In the genomic region with DNA sequence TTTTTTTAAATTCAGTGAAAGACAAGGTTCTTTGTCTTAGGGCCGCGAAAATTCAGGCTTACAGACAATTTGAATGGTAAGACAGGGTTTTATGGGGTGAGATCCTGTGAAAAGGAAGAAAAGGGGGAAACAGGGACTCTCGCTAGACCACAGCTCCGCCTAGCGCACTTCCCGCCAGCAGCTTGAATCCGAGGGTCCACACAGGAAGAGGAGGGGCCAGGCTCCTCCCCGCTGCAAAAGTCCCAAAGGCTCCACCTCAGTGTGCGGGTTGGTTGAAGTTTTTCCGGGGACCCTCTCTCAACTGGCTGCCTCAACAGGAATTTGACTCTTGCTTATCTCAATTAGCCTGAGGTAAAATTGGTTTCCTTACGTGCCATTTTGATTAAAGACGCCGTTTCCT, we compare ENCODE assay signal across 30 cellular contexts.
"Had no signal": no experiment of that assay in that cellular context is flagged by ENCODE, and none has a peak within 500 bp of the region (broad histone marks: within the 10 kb centered on the region; RNA-seq: fewer than 3 reads in every experiment).

No MANE protein-coding gene starts in this region.

- H3K36me3 Mint-ChIP-seq: activated naive CD4-positive, alpha-beta T cell treated with anti-CD3 and anti-CD28 coated beads, Interleukin-2, amount 50 U/mL, for 24 hours; activated naive CD8-positive, alpha-beta T cell treated with anti-CD3 and anti-CD28 coated beads for 36 hours; brain had no signal

- H3K27me3 Mint-ChIP-seq: activated CD8-positive, alpha-beta T cell treated with anti-CD3 and anti-CD28 coated beads for 36 hours; activated naive CD4-positive, alpha-beta T cell treated with anti-CD3 and anti-CD28 coated beads, Interleukin-2, amount 50 U/mL, for 24 hours; activated naive CD8-positive, alpha-beta T cell treated with anti-CD3 and anti-CD28 coated beads for 36 hours; activated naive CD8-positive, alpha-beta T cell treated with anti-CD3 and anti-CD28 coated beads, Interleukin-2, amount 50 U/mL, for 24 hours; activated T-helper 17 cell treated with anti-CD3 and anti-CD28 coated beads, Interleukin-2, amount 50 U/mL, for 72 hours; brain; central memory CD8-positive, alpha-beta T cell; dendritic cell treated with granulocyte-macrophage colony-stimulating factor and Interleukin-4, amounts not matched to agents 40 ng/mL and 50 ng/mL, for 4 days had no signal

- DNase-seq: activated CD4-positive, alpha-beta T cell treated with anti-CD3 and anti-CD28 coated beads for 1 hour; activated CD4-positive, alpha-beta T cell treated with anti-CD3 and anti-CD28 coated beads for 48 hours; activated CD4-positive, alpha-beta T cell treated with anti-CD3 and anti-CD28 coated beads, Interleukin-2, amount 50 U/mL, for 1 hour; activated CD4-positive, alpha-beta T cell treated with anti-CD3 and anti-CD28 coated beads, Interleukin-2, amount 50 U/mL, for 48 hours; activated CD8-positive, alpha-beta memory T cell treated with anti-CD3 and anti-CD28 coated beads for 24 hours; activated CD8-positive, alpha-beta T cell treated with anti-CD3 and anti-CD28 coated beads for 36 hours; activated effector memory CD4-positive, alpha-beta T cell treated with Interleukin-2 at 50 U/mL for 16 hours; activated naive CD4-positive, alpha-beta T cell treated with anti-CD3 and anti-CD28 coated beads for 36 hours; activated naive CD8-positive, alpha-beta T cell treated with anti-CD3 and anti-CD28 coated beads for 36 hours; activated naive CD8-positive, alpha-beta T cell treated with anti-CD3 and anti-CD28 coated beads, Interleukin-2, amount 50 U/mL, for 24 hours; activated T-cell treated with anti-CD3 and anti-CD28 coated beads, Interleukin-2, amount 50 U/mL, for 4 hours; adrenal gland; dorsolateral prefrontal cortex; effector memory CD4-positive, alpha-beta T cell; endodermal cell; foreskin keratinocyte; gastrocnemius medialis; glutamatergic neuron; heart left ventricle; T-helper 2 cell had no signal

- H3K27me3 ChIP-seq: adrenal gland, ascending aorta, breast epithelium, cardiac muscle cell, dorsolateral prefrontal cortex, foreskin keratinocyte, gastrocnemius medialis, heart left ventricle had no signal

- H3K27ac ChIP-seq: adrenal gland, ascending aorta, breast epithelium, cardiac muscle cell, coronary artery, dorsolateral prefrontal cortex, foreskin keratinocyte, gastrocnemius medialis, heart left ventricle had no signal

- H3K9me3 Mint-ChIP-seq: activated naive CD4-positive, alpha-beta T cell treated with anti-CD3 and anti-CD28 coated beads for 36 hours; activated naive CD4-positive, alpha-beta T cell treated with anti-CD3 and anti-CD28 coated beads, Interleukin-2, amount 50 U/mL, for 24 hours; activated T-helper 17 cell treated with anti-CD3 and anti-CD28 coated beads, Interleukin-2, amount 50 U/mL, for 72 hours; endodermal cell had no signal

- H3K36me3 ChIP-seq: adrenal gland, ascending aorta, breast epithelium, cardiac muscle cell, gastrocnemius medialis, heart left ventricle had no signal

- ATAC-seq: activated CD8-positive, alpha-beta T cell treated with anti-CD3 and anti-CD28 coated beads for 36 hours; activated naive CD8-positive, alpha-beta T cell treated with anti-CD3 and anti-CD28 coated beads, Interleukin-2, amount 50 U/mL, for 24 hours; activated T-cell treated with anti-CD3 and anti-CD28 coated beads, Interleukin-2, amount 50 U/mL, for 4 hours; activated T-helper 17 cell treated with anti-CD3 and anti-CD28 coated beads, Interleukin-2, amount 50 U/mL, for 72 hours; esophagus mucosa; foreskin keratinocyte; gastrocnemius medialis; heart left ventricle had no signal

- H3K4me3 ChIP-seq: adrenal gland, ascending aorta, breast epithelium, cardiac muscle cell, coronary artery, dorsolateral prefrontal cortex, gastrocnemius medialis, heart left ventricle had no signal

- H3K9me3 ChIP-seq: adrenal gland, ascending aorta, breast epithelium, gastrocnemius medialis, heart left ventricle had no signal

- H3K4me1 ChIP-seq: adrenal gland, ascending aorta, breast epithelium, foreskin keratinocyte, gastrocnemius medialis, heart left ventricle had no signal

- H3K4me3 Mint-ChIP-seq: activated CD8-positive, alpha-beta T cell treated with anti-CD3 and anti-CD28 coated beads for 36 hours; activated naive CD4-positive, alpha-beta T cell treated with anti-CD3 and anti-CD28 coated beads for 36 hours; activated naive CD4-positive, alpha-beta T cell treated with anti-CD3 and anti-CD28 coated beads, Interleukin-2, amount 50 U/mL, for 24 hours; activated naive CD8-positive, alpha-beta T cell treated with anti-CD3 and anti-CD28 coated beads for 36 hours; activated naive CD8-positive, alpha-beta T cell treated with anti-CD3 and anti-CD28 coated beads, Interleukin-2, amount 50 U/mL, for 24 hours; activated T-cell treated with anti-CD3 and anti-CD28 coated beads, Interleukin-2, amount 50 U/mL, for 4 hours; activated T-helper 17 cell treated with anti-CD3 and anti-CD28 coated beads, Interleukin-2, amount 50 U/mL, for 72 hours; brain; central memory CD8-positive, alpha-beta T cell; dendritic cell treated with granulocyte-macrophage colony-stimulating factor and Interleukin-4, amounts not matched to agents 40 ng/mL and 50 ng/mL, for 4 days; endodermal cell had no signal

- H3K27ac Mint-ChIP-seq: activated CD8-positive, alpha-beta T cell treated with anti-CD3 and anti-CD28 coated beads for 36 hours; activated naive CD4-positive, alpha-beta T cell treated with anti-CD3 and anti-CD28 coated beads for 36 hours; activated naive CD4-positive, alpha-beta T cell treated with anti-CD3 and anti-CD28 coated beads, Interleukin-2, amount 50 U/mL, for 24 hours; activated naive CD8-positive, alpha-beta T cell treated with anti-CD3 and anti-CD28 coated beads for 36 hours; activated naive CD8-positive, alpha-beta T cell treated with anti-CD3 and anti-CD28 coated beads, Interleukin-2, amount 50 U/mL, for 24 hours; activated T-helper 17 cell treated with anti-CD3 and anti-CD28 coated beads, Interleukin-2, amount 50 U/mL, for 72 hours; brain; dendritic cell treated with granulocyte-macrophage colony-stimulating factor and Interleukin-4, amounts not matched to agents 40 ng/mL and 50 ng/mL, for 4 days; endodermal cell had no signal

- H3K4me1 Mint-ChIP-seq: activated naive CD4-positive, alpha-beta T cell treated with anti-CD3 and anti-CD28 coated beads, Interleukin-2, amount 50 U/mL, for 24 hours; activated naive CD8-positive, alpha-beta T cell treated with anti-CD3 and anti-CD28 coated beads for 36 hours; activated naive CD8-positive, alpha-beta T cell treated with anti-CD3 and anti-CD28 coated beads, Interleukin-2, amount 50 U/mL, for 24 hours; activated T-helper 17 cell treated with anti-CD3 and anti-CD28 coated beads, Interleukin-2, amount 50 U/mL, for 72 hours; brain; central memory CD8-positive, alpha-beta T cell had no signal
